8 cellular contexts compared by ENCODE assay signal in genomic region chr14:63388766-63389431, GRCh38.
DNase-seq lines count a peak whose midpoint lies in the region; ATAC-seq and TF ChIP-seq lines count a peak whose summit lies in the region.

No MANE protein-coding gene starts in this region.

- no peak overlapping the region for H3K4ac ChIP-seq in IMR-90 (ENCODE audit: low read depth, low read length)

- dilution Hi-C loops in IMR-90 (cut with HindIII; ENCODE audit: low sequenced_read_pairs, unreplicated experiment), result no loop called here

- CTCF ChIA-PET in IMR-90 (lab: Yijun Ruan, JAX), result interaction anchor here (0.5 to 0.9 kb wide), 15 partner anchors 8 to 1440 kb away, joined by 3 to 5 read pairs (median 3); partner anchors contain the start of genes PPP2R5E and WDR89

- H3K23ac ChIP-seq in IMR-90 (ENCODE audit: low read depth, low read length), result no peak overlapping the region

- no peak overlapping the region for H2AK9ac ChIP-seq in IMR-90 (replicated peaks; ENCODE audit: low read depth, low read length, poor library complexity)

- H3K4me2 ChIP-seq in IMR-90 (ENCODE audit: low read depth, low read length) (no peak overlapping the region), smooth muscle cell (no peak overlapping the region)

- no peaks in the 10 kb centered on the region for H3K79me2 ChIP-seq in smooth muscle cell (ENCODE audit: low read depth)

- H3K27me3 ChIP-seq in IMR-90 (ENCODE audit: control insufficient read depth, insufficient read depth, low read length), result no peaks in the 10 kb centered on the region
- no peaks in the 10 kb centered on the region for H3K27me3 ChIP-seq in smooth muscle cell (ENCODE audit: low read depth)

- H3K9me1 ChIP-seq in IMR-90 (ENCODE audit: insufficient read depth, low read length), result no peaks in the 10 kb centered on the region

- DNase-seq in DMS153 (lab: John Stamatoyannopoulos, UW), result peak; percentile 2
- peak; percentile 58 for DNase-seq in IMR-90
- DNase-seq in SW480 (ENCODE audit: low spot score), result peak; percentile 19
- peak; percentile 47 for DNase-seq in amniotic epithelial cell (ENCODE audit: low read depth)
- DNase-seq in hippocampal formation (lab: John Stamatoyannopoulos, UW), result peak; percentile 14 to 25
- no peak for DNase-seq in smooth muscle cell (lab: John Stamatoyannopoulos, UW; ENCODE audit: unreplicated experiment)

- H3K4me1 ChIP-seq in IMR-90 (ENCODE audit: control insufficient read depth, insufficient read depth, low read length) (no peaks in the 10 kb centered on the region), smooth muscle cell (ENCODE audit: low read depth) (no peaks in the 10 kb centered on the region)

- no peak overlapping the region for H2BK120ac ChIP-seq in IMR-90 (ENCODE audit: low read depth, low read length)

- no peak overlapping the region for H2AK5ac ChIP-seq in IMR-90 (ENCODE audit: low read depth, low read length)

- TF ChIP-seq RAD21 in IMR-90 (IDR thresholded peaks at IDR 0.05; ENCODE audit: low read length), result peak; percentile 89

- no peak overlapping the region for H3K4me3 ChIP-seq in IMR-90 (ENCODE audit: insufficient read depth, low read depth, low read length)
- H3K4me3 ChIP-seq in smooth muscle cell, result no peak overlapping the region

- no peak overlapping the region for H2BK5ac ChIP-seq in IMR-90 (ENCODE audit: low read depth, low read length, poor library complexity, severe bottlenecking)

- H3K14ac ChIP-seq in IMR-90 (replicated peaks; ENCODE audit: low read depth, low read length), result no peak overlapping the region

- intact Hi-C loops in IMR-90 (cut with micrococcal nuclease), result loop anchor here (1.0 to 2.0 kb wide), 3 partner anchors 154 to 380 kb away; partner anchors contain the start of gene PPP2R5E

- POLR2A ChIA-PET in IMR-90 (lab: Charles Lee; ENCODE audit: unreplicated experiment), result no interaction called here

- in situ Hi-C loops in IMR-90 (cut with MboI; ENCODE audit: low sequenced_read_pairs), result loop anchor here (5.0 to 25.0 kb wide), 2 partner anchors 158 to 373 kb away; no protein-coding TSS in a partner anchor

- H2BK15ac ChIP-seq in IMR-90 (ENCODE audit: low read depth, low read length), result no peak overlapping the region

- no peak overlapping the region for H4K91ac ChIP-seq in IMR-90 (ENCODE audit: insufficient read depth, low read depth, low read length)

- H4K20me1 ChIP-seq in IMR-90 (ENCODE audit: insufficient read depth, low read length) (no peaks in the 10 kb centered on the region), smooth muscle cell (ENCODE audit: low read depth) (no peaks in the 10 kb centered on the region)

- H2AFZ ChIP-seq in IMR-90 (replicated peaks; ENCODE audit: low read length, poor library complexity) (no peak overlapping the region), smooth muscle cell (ENCODE audit: low read depth) (no peak overlapping the region)

- H3K27ac ChIP-seq in IMR-90 (ENCODE audit: insufficient read depth, low read length) (no peak overlapping the region), smooth muscle cell (ENCODE audit: low read depth) (no peak overlapping the region)

- no peak overlapping the region for H4K8ac ChIP-seq in IMR-90 (ENCODE audit: low read depth in 2 of 2, low read length in 2 of 2)

- no peak overlapping the region for H3K18ac ChIP-seq in IMR-90 (ENCODE audit: low read depth, low read length)

- H3K9me3 ChIP-seq in IMR-90 (ENCODE audit: control insufficient read depth, insufficient read depth, low read length) (no peaks in the 10 kb centered on the region), smooth muscle cell (replicated peaks; ENCODE audit: low read depth) (no peaks in the 10 kb centered on the region)

- no peak overlapping the region for H3K9ac ChIP-seq in IMR-90 (ENCODE audit: low read depth, low read length)
- no peak overlapping the region for H3K9ac ChIP-seq in smooth muscle cell (ENCODE audit: low read depth)

- no peaks in the 10 kb centered on the region for H3F3A ChIP-seq in smooth muscle cell (ENCODE audit: low read depth)

- no peak overlapping the region for H4K5ac ChIP-seq in IMR-90 (ENCODE audit: low read depth, low read length)

- 94% methylated on average over 3 of the region's 8 CpGs; no CpG with 5 or more reads in 1 of the 2 experiments for WGBS in IMR-90 (ENCODE audit: extremely low coverage in 2 of 2, insufficient read length in 1 of 2), 2 experiments
- WGBS in smooth muscle cell (ENCODE audit: low lambda C conversion rate), result 65% methylated on average over 8 of the region's 8 CpGs

- no TSS peak for BruUV-seq in IMR-90 (replicated peaks; lab: Mats Ljungman, UMichigan)

- H2BK20ac ChIP-seq in IMR-90 (ENCODE audit: low read depth, low read length), result no peak overlapping the region

- H3K79me1 ChIP-seq in IMR-90 (ENCODE audit: low read depth in 1 of 2, low read length in 2 of 2), result peaks cover 0 to 4% of the 10 kb centered on the region in 2 experiments; a peak in 3 of 4 replicates

- no peak for TF ChIP-seq POLR2A in IMR-90 (IDR thresholded peaks at IDR 0.05; ENCODE audit: low read depth, low read length)

- peak; percentile 68 for ATAC-seq in GM21381 (IDR thresholded peaks at IDR 0.05; ENCODE audit: unreplicated experiment)
- peak; percentile 95 for ATAC-seq in IMR-90 (ENCODE audit: low read depth)
- no peak for ATAC-seq in GM21360 (IDR thresholded peaks at IDR 0.05; ENCODE audit: unreplicated experiment)

- no peak overlapping the region for H3K56ac ChIP-seq in IMR-90 (ENCODE audit: extremely low read depth, insufficient read depth, low read length)

- TF ChIP-seq CTCF in IMR-90 (conservative IDR thresholded peaks at IDR 0.05; ENCODE audit: low read depth, low read length), result peak; percentile 85
- TF ChIP-seq CTCF in smooth muscle cell (IDR thresholded peaks at IDR 0.05; ENCODE audit: borderline replicate concordance, insufficient read depth, poor library complexity, severe bottlenecking), result peak; percentile 64

- H3K36me3 ChIP-seq in IMR-90 (ENCODE audit: control insufficient read depth, insufficient read depth, low read length), result peaks cover 11% of the 10 kb centered on the region
- H3K36me3 ChIP-seq in smooth muscle cell (ENCODE audit: low read depth), result peaks cover 15% of the 10 kb centered on the region

TF ChIP-seq in IMR-90, 13 proteins besides CTCF, POLR2A, EP300 and RAD21:
- peak; percentile 89 for TF ChIP-seq SMC3 (IDR thresholded peaks at IDR 0.05; ENCODE audit: low read depth, low read length)
- no peak for TF ChIP-seq MXI1 (IDR thresholded peaks at IDR 0.05; ENCODE audit: borderline replicate concordance, low read depth, low read length)
